9 cellular contexts compared by ENCODE assay signal in genomic region chr20:5642155-5642981, GRCh38. TPM values are rescaled to one million over a fixed set of nuclear protein-coding genes. Genes with fewer than 3 reads are reported as not detected.
DNase-seq lines count a peak whose midpoint lies in the region; ATAC-seq and TF ChIP-seq lines count a peak whose summit lies in the region.
"Had no signal": no experiment of that assay in that cellular context is flagged by ENCODE, and none has a peak within 500 bp of the region (broad histone marks: within the 10 kb centered on the region; RNA-seq: fewer than 3 reads in every experiment).

No MANE protein-coding gene starts in this region.

- TF ChIP-seq CTCF in HL-60 (IDR thresholded peaks at IDR 0.05; ENCODE audit: insufficient read depth, low read length) (no peak), gastroesophageal sphincter (IDR thresholded peaks at IDR 0.05) (no peak), HFFc6 (IDR thresholded peaks at IDR 0.05) (no peak), osteocyte (IDR thresholded peaks at IDR 0.05) (no peak)

- H3K27me3 Mint-ChIP-seq in stimulated activated memory B cell treated with anti-CD40 and anti-IgM and Interleukin-4, amounts not matched to agents 10 μg/mL and 1 μg/mL and 100 μg/mL, for 72 hours: no peaks in the 10 kb centered on the region
- H3K27me3 Mint-ChIP-seq in HFFc6 (ENCODE audit: insufficient read depth): peaks cover 9% of the 10 kb centered on the region
- H3K27me3 Mint-ChIP-seq in osteocyte (ENCODE audit: unreplicated experiment): peaks cover 6% of the 10 kb centered on the region
- H3K27me3 Mint-ChIP-seq: activated T-cell treated with anti-CD3 and anti-CD28 coated beads, Interleukin-2, amount 50 U/mL, for 24 hours had no signal

- peak overlapping the region; percentile 92 for H3K27ac Mint-ChIP-seq in stimulated activated memory B cell treated with anti-CD40 and anti-IgM and Interleukin-4, amounts not matched to agents 10 μg/mL and 1 μg/mL and 100 μg/mL, for 72 hours
- H3K27ac Mint-ChIP-seq in HFFc6 (no peak overlapping the region), osteocyte (ENCODE audit: unreplicated experiment) (no peak overlapping the region)
- H3K27ac Mint-ChIP-seq: activated T-cell treated with anti-CD3 and anti-CD28 coated beads, Interleukin-2, amount 50 U/mL, for 24 hours had no signal

- TF ChIP-seq POLR2A in gastroesophageal sphincter (IDR thresholded peaks at IDR 0.05): no peak

- H3K27me3 ChIP-seq in HL-60 (ENCODE audit: insufficient read depth, poor library complexity, severe bottlenecking) (no peaks in the 10 kb centered on the region), gastroesophageal sphincter (no peaks in the 10 kb centered on the region)

- peaks cover 13% of the 10 kb centered on the region for H3K36me3 Mint-ChIP-seq in stimulated activated memory B cell treated with anti-CD40 and anti-IgM and Interleukin-4, amounts not matched to agents 10 μg/mL and 1 μg/mL and 100 μg/mL, for 72 hours
- peaks cover 12% of the 10 kb centered on the region for H3K36me3 Mint-ChIP-seq in HFFc6 (ENCODE audit: low read depth)
- peaks cover 2% of the 10 kb centered on the region for H3K36me3 Mint-ChIP-seq in osteocyte (ENCODE audit: unreplicated experiment)

- H3K4me1 ChIP-seq in gastroesophageal sphincter: peaks cover 0 to 25% (median 0%) of the 10 kb centered on the region in 3 donors

- H3K4me3 Mint-ChIP-seq in stimulated activated memory B cell treated with anti-CD40 and anti-IgM and Interleukin-4, amounts not matched to agents 10 μg/mL and 1 μg/mL and 100 μg/mL, for 72 hours: no peak overlapping the region
- no peak overlapping the region for H3K4me3 Mint-ChIP-seq in HFFc6
- H3K4me3 Mint-ChIP-seq in osteocyte (ENCODE audit: unreplicated experiment): no peak overlapping the region
- H3K4me3 Mint-ChIP-seq: activated T-cell treated with anti-CD3 and anti-CD28 coated beads, Interleukin-2, amount 50 U/mL, for 24 hours had no signal

- H3K9me3 ChIP-seq in gastroesophageal sphincter: peaks cover 0 to 14% (median 0%) of the 10 kb centered on the region in 3 donors

- no peak for TF ChIP-seq EP300 in gastroesophageal sphincter (IDR thresholded peaks at IDR 0.05)

- ATAC-seq in gastroesophageal sphincter: peak; percentile 59
- no peak for ATAC-seq in stimulated activated memory B cell treated with anti-CD40 and anti-IgM and Interleukin-4, amounts not matched to agents 10 μg/mL and 1 μg/mL and 100 μg/mL, for 72 hours

- peak overlapping the region; percentile 73 for H3K27ac ChIP-seq in HL-60 (replicated peaks)
- peak overlapping the region in 3 of 4 donors; percentile 35 to 70 (median 59) for H3K27ac ChIP-seq in gastroesophageal sphincter

- 19 to 28% methylated on average over 3 of the region's 3 CpGs for WGBS in gastroesophageal sphincter (ENCODE audit: low coverage in 1 of 2), 2 donors

- DNase-seq in HL-60 (ENCODE audit: low read depth in 1 of 2, low spot score in 1 of 2): peak in 1 of 2 experiments; percentile 82
- peak; percentile 56 for DNase-seq in RPMI8226
- no peak for DNase-seq in HFFc6
- no peak for DNase-seq in activated CD4-positive, alpha-beta T cell treated with anti-CD3 and anti-CD28 coated beads, Interleukin-2, amount 50 U/mL, for 48 hours
- DNase-seq in osteocyte (ENCODE audit: extremely low spot score, unreplicated experiment): no peak
- DNase-seq: activated T-cell treated with anti-CD3 and anti-CD28 coated beads, Interleukin-2, amount 50 U/mL, for 24 hours; NCI-H1930 had no signal

- H3K4me3 ChIP-seq in HL-60 (replicated peaks; ENCODE audit: insufficient read depth, low read length) (no peak overlapping the region), gastroesophageal sphincter (no peak overlapping the region)

- no peaks in the 10 kb centered on the region for H3K36me3 ChIP-seq in gastroesophageal sphincter

- H3K9me3 Mint-ChIP-seq in stimulated activated memory B cell treated with anti-CD40 and anti-IgM and Interleukin-4, amounts not matched to agents 10 μg/mL and 1 μg/mL and 100 μg/mL, for 72 hours: peaks cover 11% of the 10 kb centered on the region
- peaks cover 23% of the 10 kb centered on the region for H3K9me3 Mint-ChIP-seq in HFFc6
- H3K9me3 Mint-ChIP-seq in osteocyte (ENCODE audit: unreplicated experiment): no peaks in the 10 kb centered on the region

- H3K4me1 Mint-ChIP-seq in stimulated activated memory B cell treated with anti-CD40 and anti-IgM and Interleukin-4, amounts not matched to agents 10 μg/mL and 1 μg/mL and 100 μg/mL, for 72 hours: peaks cover 58% of the 10 kb centered on the region
- H3K4me1 Mint-ChIP-seq in HFFc6 (ENCODE audit: low read depth) (peaks cover 6% of the 10 kb centered on the region), osteocyte (ENCODE audit: unreplicated experiment) (peaks cover 5% of the 10 kb centered on the region)

RNA-seq across cellular contexts. Expression of gene GPCPD1, which starts 31.6 kb away (rescaled TPM):
- 10 to 100 TPM; 17.7 to 34.1 (median 24.7) TPM for total RNA-seq in gastroesophageal sphincter
- 10 to 100 TPM; 15.1 to 18.5 (median 16.4) TPM for total RNA-seq in HFFc6 (2021; fragmentation: NEBNext Ultra II Directional; extraction: Animal tissue kit (Norgen Biotek cat#: 25700))
- total RNA-seq in osteocyte: 27.5 and 29.6 TPM in 2 replicates
